ENCODE assay signal across 24 cellular contexts in the genomic region with DNA sequence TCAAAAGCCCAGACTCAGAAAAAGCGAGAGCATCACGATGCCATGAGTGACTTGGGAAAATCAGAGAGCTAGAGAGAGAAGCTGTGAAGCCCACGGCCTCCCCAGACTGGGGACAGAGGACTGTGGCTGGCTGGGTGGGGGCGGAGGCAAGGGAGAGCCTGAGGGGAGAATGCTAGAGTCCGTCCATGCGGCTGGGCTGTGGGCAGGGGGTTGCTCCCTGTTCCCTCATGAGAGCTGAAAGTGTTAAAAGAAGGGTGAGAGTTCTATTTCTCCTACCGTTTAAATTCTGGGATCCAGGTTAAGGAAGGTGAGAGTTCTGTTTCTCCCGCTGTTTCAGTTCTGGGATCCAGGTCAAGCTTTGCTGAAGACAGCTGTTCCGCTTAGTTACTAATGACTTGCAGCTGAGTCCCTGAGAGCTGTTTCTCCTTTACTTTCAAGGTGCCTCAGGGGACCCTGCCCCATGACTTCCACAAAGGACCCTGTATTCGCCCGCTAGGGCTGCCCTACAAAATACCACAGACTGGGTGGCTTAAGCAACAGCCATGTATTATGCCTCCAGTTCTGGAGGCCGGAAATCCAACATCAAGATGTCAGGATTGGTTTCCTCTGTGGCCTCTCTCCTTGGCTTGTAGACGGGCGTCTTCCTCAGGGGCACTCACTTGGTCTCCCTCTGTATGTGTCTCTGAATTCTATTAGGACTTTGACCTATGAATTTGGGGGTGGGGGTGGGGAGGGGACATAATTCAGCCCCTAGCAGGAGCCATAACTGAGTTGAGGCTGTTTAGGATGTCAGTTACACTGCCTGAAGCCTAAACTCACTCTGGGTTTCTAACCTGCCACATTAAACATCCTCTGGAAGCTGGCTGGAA.
A peak's percentile ranks its signal among the peaks of the same experiment; 100 is the strongest.
DNase-seq lines count a peak whose midpoint lies in the region; ATAC-seq and TF ChIP-seq lines count a peak whose summit lies in the region.
"Had no signal": no experiment of that assay in that cellular context is flagged by ENCODE, and none has a peak within 500 bp of the region (broad histone marks: within the 10 kb centered on the region; RNA-seq: fewer than 3 reads in every experiment).

No MANE protein-coding gene starts in this region.

- peak overlapping the region; percentile 56 for H3K9ac ChIP-seq in NT2/D1 (ENCODE audit: insufficient read length, low read depth)

- H3K36me3 ChIP-seq in NT2/D1 (ENCODE audit: insufficient read depth, insufficient read length, low read length), result no peaks in the 10 kb centered on the region
- no peaks in the 10 kb centered on the region for H3K36me3 ChIP-seq in prostate gland
- no peaks in the 10 kb centered on the region for H3K36me3 ChIP-seq in right lobe of liver
- H3K36me3 ChIP-seq: pancreas, suprapubic skin had no signal

- intact Hi-C loops in prostate gland (cut with DNase I) (no loop called here), right lobe of liver (cut with DNase I) (no loop called here)

- TF ChIP-seq POLR2A in prostate gland (IDR thresholded peaks at IDR 0.05) (no peak), right lobe of liver (IDR thresholded peaks at IDR 0.05) (no peak)

- ATAC-seq in GM21390 (IDR thresholded peaks at IDR 0.05; ENCODE audit: unreplicated experiment), result no peak
- ATAC-seq in right lobe of liver, result no peak
- ATAC-seq: left ventricle myocardium superior, pancreas, right cardiac atrium, SK-N-SH treated with all-trans-retinoic acid at 6 μM for 48 hours had no signal

- no peaks in the 10 kb centered on the region for H3K9me3 ChIP-seq in NT2/D1 (ENCODE audit: insufficient read depth, low read length)
- no peaks in the 10 kb centered on the region for H3K9me3 ChIP-seq in prostate gland
- H3K9me3 ChIP-seq in right lobe of liver, result no peaks in the 10 kb centered on the region
- H3K9me3 ChIP-seq: pancreas, suprapubic skin had no signal

- DNase-seq in NCI-H2171 treated with DMSO at 0.1 percent for 48 hours (lab: John Stamatoyannopoulos, UW) (peak; percentile 58), NCI-H2171 (lab: John Stamatoyannopoulos, UW) (no peak), NT2/D1 (ENCODE audit: low read depth, low spot score) (peak; percentile 15), islet precursor cell (peak; percentile 74), substantia nigra (lab: John Stamatoyannopoulos, UW) (no peak), prostate gland (ENCODE audit: low spot score) (no peak), right lobe of liver (no peak)
- DNase-seq: activated gamma-delta T cell; activated T-cell treated with anti-CD3 and anti-CD28 coated beads, Interleukin-2, amount 50 U/mL, for 24 hours; CD4-positive, alpha-beta T cell; DMS 273 treated with DMSO at 0.1 percent for 48 hours; EL; left ventricle myocardium superior; NCI-H1694; NCI-H2227 treated with DMSO at 0.1 percent for 48 hours; NCI-H526 treated with DMSO at 0.1 percent for 48 hours; pancreas; right cardiac atrium; stimulated activated CD4-positive, alpha-beta T cell treated with anti-CD3 and anti-CD28 coated beads, Interleukin-4, amount 100 ng/mL, for 1 hour; T-helper 2 cell had no signal

- H3K4me3 ChIP-seq in NT2/D1 (ENCODE audit: insufficient read length, low read depth) (no peak overlapping the region), prostate gland (no peak overlapping the region), right lobe of liver (no peak overlapping the region)
- H3K4me3 ChIP-seq: pancreas, suprapubic skin had no signal

- peak overlapping the region; percentile 16 for H3K27ac ChIP-seq in substantia nigra (ENCODE audit: low read depth, low read length, poor library complexity, severe bottlenecking)
- H3K27ac ChIP-seq in prostate gland, result no peak overlapping the region
- H3K27ac ChIP-seq in right lobe of liver, result no peak overlapping the region
- H3K27ac ChIP-seq: epithelial cell of prostate, pancreas, suprapubic skin had no signal

- H3K4me1 ChIP-seq in NT2/D1 (ENCODE audit: insufficient read depth, insufficient read length) (peaks cover 15% of the 10 kb centered on the region), prostate gland (replicated peaks) (no peaks in the 10 kb centered on the region), right lobe of liver (no peaks in the 10 kb centered on the region)
- H3K4me1 ChIP-seq: pancreas had no signal

- H3K27me3 ChIP-seq in NT2/D1 (ENCODE audit: insufficient read depth, insufficient read length) (no peaks in the 10 kb centered on the region), prostate gland (replicated peaks; ENCODE audit: insufficient read depth) (no peaks in the 10 kb centered on the region), right lobe of liver (no peaks in the 10 kb centered on the region)
- H3K27me3 ChIP-seq: pancreas, suprapubic skin had no signal

- WGBS in prostate gland, result 88% methylated on average over 14 of the region's 14 CpGs
- WGBS in right lobe of liver (ENCODE audit: insufficient coverage, low coverage, low lambda C conversion rate, missing lambda C conversion rate), result 60% methylated on average over 7 of the region's 14 CpGs

- TF ChIP-seq CTCF in prostate gland (IDR thresholded peaks at IDR 0.05), result no peak
- no peak for TF ChIP-seq CTCF in right lobe of liver (IDR thresholded peaks at IDR 0.05)

Comparison
In these comparisons a context has a peak if more than half of its experiments do, and no peak if none do; other contexts are left out.
1. DNase-seq: peak in NCI-H2171 treated with DMSO at 0.1 percent for 48 hours (single experiment), NT2/D1 (single experiment) and islet precursor cell (single experiment); none in NCI-H2171 (single experiment), substantia nigra (0 of 49), prostate gland (single experiment) and right lobe of liver (0 of 3).